8 cellular contexts compared by ENCODE assay signal in the genomic region with DNA sequence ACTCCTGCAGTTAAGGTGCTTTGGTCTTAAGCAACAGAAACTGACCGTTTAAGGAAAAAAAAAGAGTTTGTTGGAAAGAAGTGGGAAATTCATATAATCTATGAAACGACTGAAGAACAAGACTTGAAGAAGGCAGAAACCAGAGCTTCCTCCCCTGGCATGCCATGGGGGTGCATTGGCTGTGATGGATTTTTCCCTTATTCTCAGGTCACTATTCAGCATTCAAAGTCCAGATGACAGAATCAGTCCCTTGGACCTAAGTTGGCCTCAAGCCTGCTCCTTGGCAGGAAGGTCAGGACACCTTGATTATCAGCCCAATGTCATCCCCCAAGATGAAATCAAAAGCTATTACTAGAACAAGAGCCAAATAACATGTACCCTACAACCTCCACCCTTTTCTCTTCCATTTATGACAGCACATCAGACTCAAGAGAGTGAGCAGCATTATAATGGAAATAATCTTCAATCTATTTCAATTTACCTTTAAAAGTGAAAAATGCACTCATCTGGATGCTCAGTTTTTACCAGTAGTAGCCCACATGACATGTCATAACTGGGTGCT. TPM values are rescaled to one million over a fixed set of nuclear protein-coding genes. Genes with fewer than 3 reads are reported as not detected.
DNase-seq lines count a peak whose midpoint lies in the region; ATAC-seq, FAIRE-seq and TF ChIP-seq lines count a peak whose summit lies in the region.

No MANE protein-coding gene starts in this region.

- H3K9me3 ChIP-seq in A549 (no peaks in the 10 kb centered on the region), Karpas-422 (ENCODE audit: low read length) (no peaks in the 10 kb centered on the region), mucosa of descending colon (no peaks in the 10 kb centered on the region)

- no peaks in the 10 kb centered on the region for H3K36me3 Mint-ChIP-seq in natural killer cell treated with Interleukin-12 subunit alpha and Interleukin-12 subunit beta and Interleukin-15 and Interleukin-18, amount 100 ng/mL, for 72 hours

- H3K27me3 Mint-ChIP-seq in natural killer cell treated with Interleukin-12 subunit alpha and Interleukin-12 subunit beta and Interleukin-15 and Interleukin-18, amount 100 ng/mL, for 72 hours: peaks cover 8 to 15% of the 10 kb centered on the region in 2 donors

- peak in 1 of 2 experiments; percentile 1; a peak in 2 of 6 replicates for ATAC-seq in A549
- no peak for ATAC-seq in natural killer cell treated with Interleukin-12 subunit alpha and Interleukin-12 subunit beta and Interleukin-15 and Interleukin-18, amount 100 ng/mL, for 72 hours
- ATAC-seq in mucosa of descending colon: no peak
- no peak for ATAC-seq in HG03159 (IDR thresholded peaks at IDR 0.05; ENCODE audit: unreplicated experiment)

- H3K9ac ChIP-seq in Karpas-422 (ENCODE audit: low read length): no peak overlapping the region

- peaks cover 6 to 14% of the 10 kb centered on the region in 2 donors for H3K4me1 Mint-ChIP-seq in natural killer cell treated with Interleukin-12 subunit alpha and Interleukin-12 subunit beta and Interleukin-15 and Interleukin-18, amount 100 ng/mL, for 72 hours (ENCODE audit: low read depth in 2 of 2)

- TF ChIP-seq CTCF in A549 (IDR thresholded peaks at IDR 0.05) (no peak), coronary artery (IDR thresholded peaks at IDR 0.05) (no peak), mucosa of descending colon (IDR thresholded peaks at IDR 0.05) (no peak)

- H3K4me3 ChIP-seq in A549 (peak overlapping the region; percentile 53; the same call in 2 of the 3 replicates), Karpas-422 (ENCODE audit: low read length) (no peak overlapping the region), coronary artery (peak overlapping the region; percentile 99), mucosa of descending colon (no peak overlapping the region)

- CTCF ChIA-PET in A549 (lab: Yijun Ruan, JAX): interaction anchor here (0.8 to 5.3 kb wide), 12 partner anchors 11 to 367 kb away, joined by 3 to 32 read pairs (median 3); no protein-coding TSS in a partner anchor

- TF ChIP-seq POLR2A in A549 (IDR thresholded peaks at IDR 0.05; ENCODE audit: low read length): no peak

- WGBS in A549 (ENCODE audit: missing lambda C conversion rate): 62% methylated on average over 2 of the region's 2 CpGs

- no peaks in the 10 kb centered on the region for H3K9me3 Mint-ChIP-seq in natural killer cell treated with Interleukin-12 subunit alpha and Interleukin-12 subunit beta and Interleukin-15 and Interleukin-18, amount 100 ng/mL, for 72 hours

- peak overlapping the region; percentile 75 to 81 for H3K27ac ChIP-seq in A549
- H3K27ac ChIP-seq in Karpas-422 (ENCODE audit: low read length): no peak overlapping the region
- H3K27ac ChIP-seq in coronary artery: peak overlapping the region; percentile 90 to 96

- POLR2A ChIA-PET in A549 (lab: Yijun Ruan, JAX): interaction anchor here (1.1 kb wide), 1 partner anchor 16 kb away, joined by 5 read pairs; a partner anchor contains a TSS

- H3K9me2 ChIP-seq in Karpas-422 (replicated peaks; ENCODE audit: insufficient read depth, low read length): no peaks in the 10 kb centered on the region

- no peaks in the 10 kb centered on the region for H3K27me3 ChIP-seq in Karpas-422 (ENCODE audit: low read length)

- intact Hi-C loops in mucosa of descending colon (cut with DNase I, micrococcal nuclease): no loop called here

- TF ChIP-seq RAD21 in A549 (conservative IDR thresholded peaks at IDR 0.05 in 1 of 2, IDR thresholded peaks at IDR 0.05 in 1 of 2): no peak

- DNase-seq in A549 (ENCODE audit: low read depth in 1 of 2, low spot score in 1 of 2): no peak
- no peak for DNase-seq in Karpas-422
- peak; percentile 50 for DNase-seq in coronary artery (ENCODE audit: low spot score)
- no peak for DNase-seq in natural killer cell treated with Interleukin-12 subunit alpha and Interleukin-12 subunit beta and Interleukin-15 and Interleukin-18, amount 100 ng/mL, for 72 hours (ENCODE audit: low spot score)
- DNase-seq in mucosa of descending colon: no peak
- DNase-seq in NCI-H128 (lab: John Stamatoyannopoulos, UW; ENCODE audit: unreplicated experiment): no peak
- no peak for DNase-seq in stimulated activated CD4-positive, alpha-beta T cell treated with anti-CD3 and anti-CD28 coated beads, Interleukin-4, amount 100 ng/mL, for 24 hours

- no peaks in the 10 kb centered on the region for H3K79me2 ChIP-seq in Karpas-422 (ENCODE audit: low read length)

- H3K4me2 ChIP-seq in A549 (peak overlapping the region; percentile 82), Karpas-422 (ENCODE audit: low read depth, low read length, poor library complexity, severe bottlenecking) (peak overlapping the region; percentile 83)

- TF ChIP-seq EP300 in A549 (IDR thresholded peaks at IDR 0.05): no peak

- no peaks in the 10 kb centered on the region for H4K20me1 ChIP-seq in Karpas-422 (ENCODE audit: insufficient read depth, low read depth, low read length)

- H2AFZ ChIP-seq in Karpas-422 (ENCODE audit: low read length): peak overlapping the region; percentile 92; the same call in 1 of the 2 replicates

- FAIRE-seq in A549 (lab: Jason Lieb, UNC): no peak

- H3K27ac Mint-ChIP-seq in natural killer cell treated with Interleukin-12 subunit alpha and Interleukin-12 subunit beta and Interleukin-15 and Interleukin-18, amount 100 ng/mL, for 72 hours: no peak overlapping the region

- H3K36me3 ChIP-seq in Karpas-422 (ENCODE audit: insufficient read depth, low read length) (no peaks in the 10 kb centered on the region), mucosa of descending colon (ENCODE audit: low read depth) (no peaks in the 10 kb centered on the region)

- H3K4me1 ChIP-seq in A549 (peaks cover 29% of the 10 kb centered on the region), Karpas-422 (ENCODE audit: low read length) (peaks cover 14% of the 10 kb centered on the region), mucosa of descending colon (ENCODE audit: low read depth) (peaks cover 4% of the 10 kb centered on the region)

- H3K4me3 Mint-ChIP-seq in natural killer cell treated with Interleukin-12 subunit alpha and Interleukin-12 subunit beta and Interleukin-15 and Interleukin-18, amount 100 ng/mL, for 72 hours: peak overlapping the region; percentile 79

TF ChIP-seq in A549, 52 proteins besides CTCF, POLR2A, EP300 and RAD21:
- no peak for TF ChIP-seq RARB (CRISPR knock-in tag; IDR thresholded peaks at IDR 0.05)
- TF ChIP-seq ZFP36 (IDR thresholded peaks at IDR 0.05; ENCODE audit: borderline replicate concordance, partially characterized antibody): no peak
TF ChIP-seq in A549: peak in this region for 0.

RNA-seq across cellular contexts. Expression of a gene that starts 15.8 kb away (rescaled TPM):
- polyA plus RNA-seq in A549 (2011; rRNA removed) (97.0 and 119 TPM in 2 replicates), A549 (2017; fragmentation: RNase III; extraction: RNeasy Plus Mini Kit Qiagen cat#74134 plus additional on column Dnase treatment) (75.7 to 86.8 TPM (median 83.3 TPM) in 3 replicates)
- polyA plus RNA-seq in A549 (2012; cell fraction: cytosol; rRNA removed): 110 and 139 TPM in 2 replicates
- 114 and 137 TPM in 2 replicates for polyA plus RNA-seq in A549 (2012; cell fraction: nucleus; rRNA removed)
- polyA minus RNA-seq in A549 (2011; rRNA and poly(A)+ RNA removed): 68.8 and 75.9 TPM in 2 replicates
- 27.1 and 45.5 TPM in 2 replicates for total RNA-seq in Karpas-422 (2014; rRNA removed; shearing (Covaris generic); ENCODE audit: low replicate concordance)
- 10 to 100 TPM; 15.6 to 21.5 TPM for total RNA-seq in natural killer cell treated with Interleukin-12 subunit alpha and Interleukin-12 subunit beta and Interleukin-15 and Interleukin-18, amount 100 ng/mL, for 72 hours
- 10 to 100 TPM; 19.1 to 38.9 (median 24.1) TPM for total RNA-seq in mucosa of descending colon

RNA-seq across cellular contexts. Expression of a gene that starts 20.6 kb away (rescaled TPM):
- polyA plus RNA-seq in A549 (2011; rRNA removed): 0.03 TPM in 2 replicates
- polyA plus RNA-seq in A549 (2012; cell fraction: cytosol; rRNA removed): 0.13 and 0.23 TPM in 2 replicates
- polyA plus RNA-seq in A549 (2012; cell fraction: nucleus; rRNA removed): 1.8 and 1.9 TPM in 2 replicates
- polyA plus RNA-seq in A549 (2017; fragmentation: RNase III; extraction: RNeasy Plus Mini Kit Qiagen cat#74134 plus additional on column Dnase treatment): 2.7 to 4.7 TPM (median 4.6 TPM) in 3 replicates
- not detected in 2 replicates for polyA minus RNA-seq in A549 (2011; rRNA and poly(A)+ RNA removed)
- not detected in 2 replicates for total RNA-seq in Karpas-422 (2014; rRNA removed; shearing (Covaris generic); ENCODE audit: low replicate concordance)
- total RNA-seq in natural killer cell treated with Interleukin-12 subunit alpha and Interleukin-12 subunit beta and Interleukin-15 and Interleukin-18, amount 100 ng/mL, for 72 hours: not detected
- total RNA-seq in mucosa of descending colon: under 1 TPM; 0.03 to 0.32 (median 0.10) TPM

RNA-seq across cellular contexts. Expression of a gene that starts 43.1 kb away (rescaled TPM):
- 0.07 TPM in 1 of 2 replicates, not detected in the other for polyA plus RNA-seq in A549 (2011; rRNA removed)
- 0.05 and 0.13 TPM in 2 replicates for polyA plus RNA-seq in A549 (2012; cell fraction: cytosol; rRNA removed)
- 0.15 and 0.20 TPM in 2 replicates for polyA plus RNA-seq in A549 (2012; cell fraction: nucleus; rRNA removed)
- 0.07 to 0.17 TPM (median 0.09 TPM) in 3 replicates for polyA plus RNA-seq in A549 (2017; fragmentation: RNase III; extraction: RNeasy Plus Mini Kit Qiagen cat#74134 plus additional on column Dnase treatment)
- not detected in 2 replicates for polyA minus RNA-seq in A549 (2011; rRNA and poly(A)+ RNA removed)
- total RNA-seq in Karpas-422 (2014; rRNA removed; shearing (Covaris generic); ENCODE audit: low replicate concordance): not detected in 2 replicates
- not detected for total RNA-seq in natural killer cell treated with Interleukin-12 subunit alpha and Interleukin-12 subunit beta and Interleukin-15 and Interleukin-18, amount 100 ng/mL, for 72 hours
- not detected for total RNA-seq in mucosa of descending colon

RNA-seq across cellular contexts. Expression of a gene that starts 57.8 kb away (rescaled TPM):
- 0.01 and 0.03 TPM in 2 replicates for polyA plus RNA-seq in A549 (2011; rRNA removed)
- under 0.01 and 0.01 TPM in 2 replicates for polyA plus RNA-seq in A549 (2012; cell fraction: cytosol; rRNA removed)
- 0.01 TPM in 1 of 2 replicates, not detected in the other for polyA plus RNA-seq in A549 (2012; cell fraction: nucleus; rRNA removed)
- not detected in 3 replicates for polyA plus RNA-seq in A549 (2017; fragmentation: RNase III; extraction: RNeasy Plus Mini Kit Qiagen cat#74134 plus additional on column Dnase treatment)
- 0.05 and 0.08 TPM in 2 replicates for polyA minus RNA-seq in A549 (2011; rRNA and poly(A)+ RNA removed)
- total RNA-seq in Karpas-422 (2014; rRNA removed; shearing (Covaris generic); ENCODE audit: low replicate concordance): not detected in 2 replicates
- total RNA-seq in natural killer cell treated with Interleukin-12 subunit alpha and Interleukin-12 subunit beta and Interleukin-15 and Interleukin-18, amount 100 ng/mL, for 72 hours: not detected
- not detected for total RNA-seq in mucosa of descending colon

Comparison
In these comparisons a context has a peak if more than half of its experiments do, and no peak if none do; other contexts are left out.
1. H3K4me3 ChIP-seq: peak in A549 (single experiment) and coronary artery (single experiment); none in Karpas-422 (single experiment) and mucosa of descending colon (single experiment).